Comparison of ENCODE assay signal across 30 cellular contexts in genomic region chr2:232508246-232508645, GRCh38. TPM values are rescaled to one million over a fixed set of nuclear protein-coding genes. Genes with fewer than 3 reads are reported as not detected.
"Had no signal": no experiment of that assay in that cellular context is flagged by ENCODE, and none has a peak within 500 bp of the region (broad histone marks: within the 10 kb centered on the region; RNA-seq: fewer than 3 reads in every experiment).

No MANE protein-coding gene starts in this region.

- H3K4me3 Mint-ChIP-seq: activated CD8-positive, alpha-beta T cell treated with anti-CD3 and anti-CD28 coated beads, Interleukin-2, amount 10 ng/mL, durations not matched to agents 7 days and 5 days; T-cell had no signal

- H3K4me3 ChIP-seq: cardiac muscle cell, SK-N-MC had no signal

- ATAC-seq: activated CD4-positive, CD25-positive, alpha-beta regulatory T cell treated with anti-CD3 and anti-CD28 coated beads, Interleukin-2, amount 50 U/mL, for 24 hours; activated CD8-positive, alpha-beta T cell treated with anti-CD3 and anti-CD28 coated beads, Interleukin-2, amount 10 ng/mL, durations not matched to agents 7 days and 5 days; activated naive CD4-positive, alpha-beta T cell treated with anti-CD3 and anti-CD28 coated beads, Interleukin-2, amount 50 U/mL, for 72 hours; Panc1; Right ventricle myocardium inferior; T-cell had no signal

- DNase-seq: activated CD4-positive, alpha-beta T cell treated with anti-CD3 and anti-CD28 coated beads for 4 hours; activated CD4-positive, alpha-beta T cell treated with anti-CD3 and anti-CD28 coated beads, Interleukin-2, amount 50 U/mL, for 4 hours; activated CD8-positive, alpha-beta memory T cell treated with anti-CD3 and anti-CD28 coated beads, Interleukin-2, amount 50 U/mL, for 48 hours; activated CD8-positive, alpha-beta T cell treated with anti-CD3 and anti-CD28 coated beads, Interleukin-2, amount 10 ng/mL, durations not matched to agents 7 days and 5 days; activated effector memory CD4-positive, alpha-beta T cell treated with Interleukin-2 at 50 U/mL for 16 hours; activated naive CD4-positive, alpha-beta T cell treated with Interleukin-2 at 50 U/mL for 16 hours; activated T-cell treated with anti-CD3 and anti-CD28 coated beads, Interleukin-2, amount 50 U/mL, for 1 hour; amygdala; NCI-H1048; NCI-H1930; NCI-H2171; NCI-H2227 treated with DMSO at 0.1 percent for 48 hours; NCI-H446 treated with DMSO at 0.1 percent for 48 hours; NCI-H526; NCI-H82; OCI-M1; RPMI8226; T-cell; T-helper 2 cell had no signal

- H3K27ac Mint-ChIP-seq: activated CD8-positive, alpha-beta T cell treated with anti-CD3 and anti-CD28 coated beads, Interleukin-2, amount 10 ng/mL, durations not matched to agents 7 days and 5 days had no signal

- H3K27ac ChIP-seq: cardiac muscle cell, SK-N-MC, VCaP had no signal

- H3K36me3 ChIP-seq: cardiac muscle cell had no signal

- H3K9me3 Mint-ChIP-seq: activated naive CD4-positive, alpha-beta T cell treated with anti-CD3 and anti-CD28 coated beads, Interleukin-2, amount 50 U/mL, for 72 hours; T-cell had no signal

- H3K36me3 Mint-ChIP-seq: activated naive CD4-positive, alpha-beta T cell treated with anti-CD3 and anti-CD28 coated beads, Interleukin-2, amount 50 U/mL, for 72 hours; brain; T-cell had no signal

RNA-seq across cellular contexts. Expression of gene PRSS56, which starts 11.9 kb away (rescaled TPM):
- total RNA-seq: activated CD8-positive, alpha-beta T cell treated with anti-CD3 and anti-CD28 coated beads, Interleukin-2, amount 10 ng/mL, durations not matched to agents 7 days and 5 days; activated naive CD4-positive, alpha-beta T cell treated with anti-CD3 and anti-CD28 coated beads, Interleukin-2, amount 50 U/mL, for 72 hours; astrocyte; cardiac muscle cell; M059J; T-cell had no signal

RNA-seq across cellular contexts. Expression of gene CHRND, which starts 17.7 kb away (rescaled TPM):
- total RNA-seq: activated CD8-positive, alpha-beta T cell treated with anti-CD3 and anti-CD28 coated beads, Interleukin-2, amount 10 ng/mL, durations not matched to agents 7 days and 5 days; activated naive CD4-positive, alpha-beta T cell treated with anti-CD3 and anti-CD28 coated beads, Interleukin-2, amount 50 U/mL, for 72 hours; astrocyte; M059J; Right ventricle myocardium inferior; T-cell had no signal

RNA-seq across cellular contexts. Expression of gene ECEL1, which starts 20.6 kb away (rescaled TPM):
- total RNA-seq: activated CD8-positive, alpha-beta T cell treated with anti-CD3 and anti-CD28 coated beads, Interleukin-2, amount 10 ng/mL, durations not matched to agents 7 days and 5 days; activated naive CD4-positive, alpha-beta T cell treated with anti-CD3 and anti-CD28 coated beads, Interleukin-2, amount 50 U/mL, for 72 hours; LHCN-M2; M059J; Right ventricle myocardium inferior had no signal

RNA-seq across cellular contexts. Expression of gene CHRNG, which starts 31.2 kb away (rescaled TPM):
- total RNA-seq: activated CD8-positive, alpha-beta T cell treated with anti-CD3 and anti-CD28 coated beads, Interleukin-2, amount 10 ng/mL, durations not matched to agents 7 days and 5 days; activated naive CD4-positive, alpha-beta T cell treated with anti-CD3 and anti-CD28 coated beads, Interleukin-2, amount 50 U/mL, for 72 hours; astrocyte; cardiac muscle cell; M059J; Right ventricle myocardium inferior; T-cell had no signal
